8 cellular contexts compared by ENCODE assay signal in genomic region chr9:127567898-127568617, GRCh38. TPM values are rescaled to one million over a fixed set of nuclear protein-coding genes. Genes with fewer than 3 reads are reported as not detected.
DNase-seq lines count a peak whose midpoint lies in the region; ATAC-seq lines count a peak whose summit lies in the region.

No MANE protein-coding gene starts in this region.

- H3K27me3 ChIP-seq in iPS DF 6.9 (ENCODE audit: control insufficient read depth, insufficient read depth, low read length) (no peaks in the 10 kb centered on the region), skeletal muscle tissue (ENCODE audit: control insufficient read depth in 3 of 3, insufficient read depth in 3 of 3, low read length in 3 of 3) (no peaks in the 10 kb centered on the region)

- H3K4me3 ChIP-seq in iPS DF 6.9 (ENCODE audit: low read length): peak overlapping the region; percentile 67; the same call in 1 of the 2 replicates
- H3K4me3 ChIP-seq in skeletal muscle tissue (ENCODE audit: low read length in 3 of 3): peak overlapping the region; percentile 63 to 82 (median 74)

- H3K36me3 ChIP-seq in iPS DF 6.9 (ENCODE audit: control insufficient read depth, insufficient read depth, low read length) (no peaks in the 10 kb centered on the region), skeletal muscle tissue (ENCODE audit: control insufficient read depth in 3 of 3, insufficient read depth in 3 of 3, low read length in 3 of 3) (no peaks in the 10 kb centered on the region)

- H3K4me1 Mint-ChIP-seq in activated T-helper 1 cell treated with anti-CD3 and anti-CD28 coated beads, Interleukin-12 subunit alpha, Interleukin-12 subunit beta, Interleukin-2, Interleukin-4 antibody, amounts not matched to agents 30 ng/mL and 10 ng/mL and 1 ng/mL, durations not matched to agents 14 hours and 24 hours and 36 hours (ENCODE audit: low read depth): peaks cover 40% of the 10 kb centered on the region

- H3K9me3 ChIP-seq in iPS DF 6.9 (ENCODE audit: control insufficient read depth, insufficient read depth, low read length) (no peaks in the 10 kb centered on the region), skeletal muscle tissue (ENCODE audit: control insufficient read depth in 3 of 3, low read length in 3 of 3) (no peaks in the 10 kb centered on the region)

- intact Hi-C loops in activated T-helper 1 cell treated with anti-CD3 and anti-CD28 coated beads, Interleukin-12 subunit alpha, Interleukin-12 subunit beta, Interleukin-2, Interleukin-4 antibody, amounts not matched to agents 30 ng/mL and 10 ng/mL and 1 ng/mL, durations not matched to agents 14 hours and 24 hours and 36 hours (cut with micrococcal nuclease): loop anchor here (1.0 to 2.0 kb wide), 2 partner anchors 12 to 343 kb away; no protein-coding TSS in a partner anchor

- H3K9ac ChIP-seq in skeletal muscle tissue (ENCODE audit: low read depth in 1 of 3, low read length in 3 of 3): peak overlapping the region; percentile 72 to 83 (median 74)

- no peaks in the 10 kb centered on the region for H3K9me3 Mint-ChIP-seq in activated T-helper 1 cell treated with anti-CD3 and anti-CD28 coated beads, Interleukin-12 subunit alpha, Interleukin-12 subunit beta, Interleukin-2, Interleukin-4 antibody, amounts not matched to agents 30 ng/mL and 10 ng/mL and 1 ng/mL, durations not matched to agents 14 hours and 24 hours and 36 hours

- H3K4me1 ChIP-seq in iPS DF 6.9 (ENCODE audit: control insufficient read depth, insufficient read depth, low read length): peaks cover 6% of the 10 kb centered on the region
- H3K4me1 ChIP-seq in skeletal muscle tissue (ENCODE audit: control insufficient read depth in 3 of 3, insufficient read depth in 3 of 3, low read length in 3 of 3): peaks cover 24 to 36% (median 31%) of the 10 kb centered on the region in 3 donors

- peak overlapping the region; percentile 85 for H3K4me3 Mint-ChIP-seq in activated T-helper 1 cell treated with anti-CD3 and anti-CD28 coated beads, Interleukin-12 subunit alpha, Interleukin-12 subunit beta, Interleukin-2, Interleukin-4 antibody, amounts not matched to agents 30 ng/mL and 10 ng/mL and 1 ng/mL, durations not matched to agents 14 hours and 24 hours and 36 hours

- WGBS in iPS DF 6.9 (ENCODE audit: insufficient coverage, insufficient read length): no CpG with 5 or more reads among the region's 33 CpGs

- DNase-seq in stimulated activated CD4-positive, alpha-beta T cell treated with anti-CD3 and anti-CD28 coated beads, Interleukin-4, amount 100 ng/mL, for 1 hour: peak; percentile 20
- no peak for DNase-seq in stimulated activated CD4-positive, alpha-beta T cell treated with anti-CD3 and anti-CD28 coated beads, Interleukin-4, amount 100 ng/mL, for 24 hours
- no peak for DNase-seq in activated T-helper 1 cell treated with anti-CD3 and anti-CD28 coated beads, Interleukin-12 subunit alpha, Interleukin-12 subunit beta, Interleukin-2, Interleukin-4 antibody, amounts not matched to agents 30 ng/mL and 10 ng/mL and 1 ng/mL, durations not matched to agents 14 hours and 24 hours and 36 hours (ENCODE audit: low spot score)
- DNase-seq in iPS DF 6.9 (ENCODE audit: low read depth, low spot score): no peak

- ATAC-seq in HG03025 (IDR thresholded peaks at IDR 0.05; ENCODE audit: low FRiP score, unreplicated experiment) (no peak), HG03457 (IDR thresholded peaks at IDR 0.05; ENCODE audit: unreplicated experiment) (no peak), HG03439 (IDR thresholded peaks at IDR 0.05; ENCODE audit: unreplicated experiment) (no peak)

- no peak overlapping the region for H3K27ac ChIP-seq in iPS DF 6.9 (ENCODE audit: low read length)
- peak overlapping the region; percentile 73 for H3K27ac ChIP-seq in skeletal muscle tissue (ENCODE audit: low read depth, low read length)

- peak overlapping the region; percentile 23 for H3K27ac Mint-ChIP-seq in activated T-helper 1 cell treated with anti-CD3 and anti-CD28 coated beads, Interleukin-12 subunit alpha, Interleukin-12 subunit beta, Interleukin-2, Interleukin-4 antibody, amounts not matched to agents 30 ng/mL and 10 ng/mL and 1 ng/mL, durations not matched to agents 14 hours and 24 hours and 36 hours

- no peaks in the 10 kb centered on the region for H3K27me3 Mint-ChIP-seq in activated T-helper 1 cell treated with anti-CD3 and anti-CD28 coated beads, Interleukin-12 subunit alpha, Interleukin-12 subunit beta, Interleukin-2, Interleukin-4 antibody, amounts not matched to agents 30 ng/mL and 10 ng/mL and 1 ng/mL, durations not matched to agents 14 hours and 24 hours and 36 hours (ENCODE audit: insufficient read depth)

- H3K36me3 Mint-ChIP-seq in activated T-helper 1 cell treated with anti-CD3 and anti-CD28 coated beads, Interleukin-12 subunit alpha, Interleukin-12 subunit beta, Interleukin-2, Interleukin-4 antibody, amounts not matched to agents 30 ng/mL and 10 ng/mL and 1 ng/mL, durations not matched to agents 14 hours and 24 hours and 36 hours (ENCODE audit: low read depth): peaks cover under 1% of the 10 kb centered on the region

RNA-seq across cellular contexts. Expression of gene STXBP1, which starts 44.0 kb away (rescaled TPM):
- 26.1 and 32.9 TPM in 2 replicates for total RNA-seq in activated T-helper 1 cell treated with anti-CD3 and anti-CD28 coated beads, Interleukin-12 subunit alpha, Interleukin-12 subunit beta, Interleukin-2, Interleukin-4 antibody, amounts not matched to agents 30 ng/mL and 10 ng/mL and 1 ng/mL, durations not matched to agents 14 hours and 24 hours and 36 hours
- total RNA-seq in skeletal muscle tissue: 5.2 TPM
